ENCODE assay signal across 24 cellular contexts in the genomic region with DNA sequence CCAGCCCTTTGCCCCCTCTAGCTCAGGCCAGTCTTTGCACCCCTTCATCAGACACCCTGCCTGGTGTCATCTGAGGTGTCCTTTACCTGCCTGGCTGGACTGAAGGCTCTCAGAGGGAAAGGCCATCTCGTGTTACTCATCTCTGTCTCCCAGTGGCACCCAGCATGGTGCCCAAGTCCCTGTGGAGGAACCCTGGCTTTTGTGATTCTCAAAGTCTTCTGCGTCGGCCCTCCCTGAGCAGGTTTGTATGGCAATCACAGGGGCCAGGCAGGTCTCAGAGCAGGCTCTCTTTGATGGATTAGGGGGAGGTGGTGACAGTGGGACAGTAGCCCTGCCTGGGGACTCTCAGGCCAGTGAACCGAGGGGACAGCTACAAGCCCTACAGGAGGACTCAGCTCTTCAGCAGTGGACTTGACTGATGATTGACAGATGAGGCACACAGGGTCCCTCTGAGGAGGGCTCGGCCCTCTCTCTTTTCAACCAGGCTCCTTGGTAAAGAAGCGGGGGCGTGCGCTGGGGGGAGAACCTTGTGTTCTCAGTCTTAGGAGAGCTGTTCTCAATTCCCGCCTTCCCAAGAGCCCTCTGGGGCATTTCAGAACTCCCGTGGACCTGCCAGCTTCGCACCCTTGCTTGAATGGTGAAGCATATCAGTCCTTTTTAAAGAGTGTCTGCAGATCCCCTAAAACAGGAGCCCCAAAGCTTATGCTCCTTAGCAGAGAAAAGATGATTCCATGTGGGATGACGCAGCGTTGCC.
"Had no signal": no experiment of that assay in that cellular context is flagged by ENCODE, and none has a peak within 500 bp of the region (broad histone marks: within the 10 kb centered on the region; RNA-seq: fewer than 3 reads in every experiment).

No MANE protein-coding gene starts in this region.

- H3K4me1 ChIP-seq: parathyroid adenoma, right lobe of liver had no signal

- H3K27me3 ChIP-seq: brain microvascular endothelial cell, neutrophil, right lobe of liver had no signal

- H3K9me3 Mint-ChIP-seq: activated CD4-positive, alpha-beta memory T cell treated with anti-CD3 and anti-CD28 coated beads, Interleukin-2, amount 10 ng/mL, durations not matched to agents 7 days and 5 days; activated CD4-positive, alpha-beta T cell treated with anti-CD3 and anti-CD28 coated beads, Interleukin-2, amount 10 ng/mL, durations not matched to agents 24 days and 14 days; activated T-cell treated with anti-CD3 and anti-CD28 coated beads, Interleukin-2, amount 50 U/mL, for 24 hours; nephron progenitor cell; stimulated activated effector memory CD8-positive, alpha-beta T cell treated with anti-CD3 and anti-CD28 coated beads, Interleukin-12 subunit alpha, Interleukin-12 subunit beta, amount 100 ng/mL, for 72 hours; stimulated activated naive CD8-positive, alpha-beta T cell treated with anti-CD3 and anti-CD28 coated beads, Interleukin-15, amount 100 ng/mL, for 72 hours had no signal

- H3K27ac Mint-ChIP-seq: activated CD4-positive, alpha-beta memory T cell treated with anti-CD3 and anti-CD28 coated beads, Interleukin-2, amount 10 ng/mL, durations not matched to agents 7 days and 5 days; activated CD4-positive, alpha-beta T cell treated with anti-CD3 and anti-CD28 coated beads, Interleukin-2, amount 10 ng/mL, durations not matched to agents 24 days and 14 days; activated T-cell treated with anti-CD3 and anti-CD28 coated beads, Interleukin-2, amount 50 U/mL, for 24 hours; stimulated activated effector memory CD8-positive, alpha-beta T cell treated with anti-CD3 and anti-CD28 coated beads, Interleukin-12 subunit alpha, Interleukin-12 subunit beta, amount 100 ng/mL, for 72 hours had no signal

- DNase-seq: activated CD4-positive, alpha-beta memory T cell treated with anti-CD3 and anti-CD28 coated beads, Interleukin-2, amount 10 ng/mL, durations not matched to agents 7 days and 5 days; activated CD4-positive, alpha-beta T cell treated with anti-CD3 and anti-CD28 coated beads, Interleukin-2, amount 10 ng/mL, durations not matched to agents 24 days and 14 days; activated CD4-positive, CD25-positive, alpha-beta regulatory T cell treated with anti-CD3 and anti-CD28 coated beads, Interleukin-2, amount 50 U/mL, for 72 hours; activated CD8-positive, alpha-beta memory T cell treated with anti-CD3 and anti-CD28 coated beads, Interleukin-2, amount 50 U/mL, for 48 hours; activated gamma-delta T cell treated with Interleukin-2 at 50 U/mL for 16 hours; activated naive CD4-positive, alpha-beta T cell treated with anti-CD3 and anti-CD28 coated beads, Interleukin-2, amount 50 U/mL, for 16 hours; activated T-cell treated with anti-CD3 and anti-CD28 coated beads, Interleukin-2, amount 50 U/mL, for 24 hours; amniotic stem cell; brain microvascular endothelial cell; central memory CD4-positive, alpha-beta T cell; foreskin fibroblast; hippocampal formation; mesendoderm; nephron progenitor cell; right lobe of liver; small intestine; stimulated activated CD4-positive, alpha-beta T cell treated with anti-CD3 and anti-CD28 coated beads, Interleukin-4, amount 100 ng/mL, for 24 hours; stimulated activated naive CD8-positive, alpha-beta T cell treated with anti-CD3 and anti-CD28 coated beads, Interleukin-15, amount 100 ng/mL, for 72 hours; substantia nigra; T-helper 2 cell had no signal

- H3K27me3 Mint-ChIP-seq: activated CD4-positive, alpha-beta memory T cell treated with anti-CD3 and anti-CD28 coated beads, Interleukin-2, amount 10 ng/mL, durations not matched to agents 7 days and 5 days; activated CD4-positive, alpha-beta T cell treated with anti-CD3 and anti-CD28 coated beads, Interleukin-2, amount 10 ng/mL, durations not matched to agents 24 days and 14 days; activated T-cell treated with anti-CD3 and anti-CD28 coated beads, Interleukin-2, amount 50 U/mL, for 24 hours; stimulated activated naive CD8-positive, alpha-beta T cell treated with anti-CD3 and anti-CD28 coated beads, Interleukin-15, amount 100 ng/mL, for 72 hours had no signal

- H3K4me1 Mint-ChIP-seq: activated CD4-positive, alpha-beta memory T cell treated with anti-CD3 and anti-CD28 coated beads, Interleukin-2, amount 10 ng/mL, durations not matched to agents 7 days and 5 days; activated CD4-positive, alpha-beta T cell treated with anti-CD3 and anti-CD28 coated beads, Interleukin-2, amount 10 ng/mL, durations not matched to agents 24 days and 14 days; stimulated activated naive CD8-positive, alpha-beta T cell treated with anti-CD3 and anti-CD28 coated beads, Interleukin-15, amount 100 ng/mL, for 72 hours had no signal

- H3K4me3 Mint-ChIP-seq: activated CD4-positive, alpha-beta memory T cell treated with anti-CD3 and anti-CD28 coated beads, Interleukin-2, amount 10 ng/mL, durations not matched to agents 7 days and 5 days; activated CD4-positive, alpha-beta T cell treated with anti-CD3 and anti-CD28 coated beads, Interleukin-2, amount 10 ng/mL, durations not matched to agents 24 days and 14 days; activated T-cell treated with anti-CD3 and anti-CD28 coated beads, Interleukin-2, amount 50 U/mL, for 24 hours; nephron progenitor cell; stimulated activated effector memory CD8-positive, alpha-beta T cell treated with anti-CD3 and anti-CD28 coated beads, Interleukin-12 subunit alpha, Interleukin-12 subunit beta, amount 100 ng/mL, for 72 hours; stimulated activated naive CD8-positive, alpha-beta T cell treated with anti-CD3 and anti-CD28 coated beads, Interleukin-15, amount 100 ng/mL, for 72 hours had no signal

- H3K9me3 ChIP-seq: neutrophil, right lobe of liver had no signal

- H3K36me3 ChIP-seq: brain microvascular endothelial cell, right lobe of liver had no signal

- ATAC-seq: esophagus mucosa; right lobe of liver; stimulated activated effector memory CD8-positive, alpha-beta T cell treated with anti-CD3 and anti-CD28 coated beads, Interleukin-12 subunit alpha, Interleukin-12 subunit beta, amount 100 ng/mL, for 72 hours; stimulated activated naive CD8-positive, alpha-beta T cell treated with anti-CD3 and anti-CD28 coated beads, Interleukin-15, amount 100 ng/mL, for 72 hours had no signal

- H3K27ac ChIP-seq: brain microvascular endothelial cell, neutrophil, parathyroid adenoma, right lobe of liver had no signal

- H3K4me3 ChIP-seq: right lobe of liver had no signal
